ENCODE assay signal across 28 cellular contexts in the genomic region with DNA sequence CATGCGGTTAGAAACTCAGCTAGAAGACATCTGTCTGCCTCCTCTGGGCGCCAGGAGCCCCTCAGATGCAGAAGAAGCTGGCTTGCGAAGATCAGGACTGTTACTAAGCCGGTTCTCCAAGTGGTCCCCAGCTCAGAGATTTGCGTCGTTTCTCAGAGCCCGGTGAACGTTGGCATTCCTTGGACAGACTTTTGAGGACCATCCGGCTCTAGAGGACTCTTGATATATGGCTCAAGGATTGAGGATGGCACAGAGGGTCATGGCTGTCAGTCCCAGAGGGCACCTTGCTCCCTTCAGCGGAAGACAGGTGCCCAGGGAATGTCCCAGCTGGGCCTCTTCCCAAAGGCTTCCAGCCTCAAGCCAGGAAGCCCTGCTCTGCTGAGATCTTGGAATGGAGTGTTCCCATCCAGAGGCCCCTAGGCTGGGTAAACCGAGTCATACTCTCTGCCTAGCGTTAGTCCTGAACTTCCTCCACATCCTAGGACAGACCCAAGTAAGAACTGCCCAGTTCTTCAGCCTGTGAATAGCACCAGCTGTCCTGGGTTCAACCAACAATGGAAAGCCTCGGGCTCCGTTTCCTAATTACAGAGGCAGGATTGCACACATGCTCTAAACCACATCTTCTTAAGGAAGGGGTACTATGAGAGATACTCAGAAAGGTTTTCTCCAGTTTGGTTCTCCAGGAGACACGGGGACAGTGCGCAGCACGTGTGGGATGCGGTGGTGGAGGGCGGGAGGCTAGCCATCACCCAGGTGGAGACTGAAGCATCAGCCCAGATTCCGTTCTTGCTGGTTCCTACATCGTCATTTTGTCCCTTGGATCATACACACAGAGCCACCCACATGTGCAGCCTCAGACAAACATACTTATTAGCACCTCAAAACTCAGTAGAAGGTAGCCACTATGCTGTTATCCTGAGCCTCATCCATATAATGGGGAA. TPM values are rescaled to one million over a fixed set of nuclear protein-coding genes. Genes with fewer than 3 reads are reported as not detected.
"Had no signal": no experiment of that assay in that cellular context is flagged by ENCODE, and none has a peak within 500 bp of the region (broad histone marks: within the 10 kb centered on the region; RNA-seq: fewer than 3 reads in every experiment).

No MANE protein-coding gene starts in this region.

- H3K4me1 ChIP-seq: ascending aorta, body of pancreas, Peyer's patch, SJSA1 had no signal

- H3K27me3 Mint-ChIP-seq: activated CD8-positive, alpha-beta memory T cell treated with anti-CD3 and anti-CD28 coated beads, Interleukin-2, amount 10 ng/mL, durations not matched to agents 7 days and 5 days; activated naive CD8-positive, alpha-beta T cell treated with anti-CD3 and anti-CD28 coated beads, Interleukin-2, amount 50 U/mL, for 24 hours; activated T-cell treated with anti-CD3 and anti-CD28 coated beads, Interleukin-2, amount 50 U/mL, for 24 hours; IgD-negative memory B cell had no signal

- H3K4me3 ChIP-seq: ascending aorta, body of pancreas, MG63, Peyer's patch, SJSA1 had no signal

- H3K27ac Mint-ChIP-seq: activated CD8-positive, alpha-beta memory T cell treated with anti-CD3 and anti-CD28 coated beads, Interleukin-2, amount 10 ng/mL, durations not matched to agents 7 days and 5 days; activated naive CD4-positive, alpha-beta T cell treated with anti-CD3 and anti-CD28 coated beads, Interleukin-2, amount 50 U/mL, for 72 hours; activated naive CD8-positive, alpha-beta T cell treated with anti-CD3 and anti-CD28 coated beads, Interleukin-2, amount 50 U/mL, for 24 hours; activated T-cell treated with anti-CD3 and anti-CD28 coated beads, Interleukin-2, amount 50 U/mL, for 24 hours; IgD-negative memory B cell; T-helper 1 cell treated with Interleukin-12 subunit alpha and Interleukin-12 subunit beta and Interleukin-4 antibody, amounts not matched to agents 30 μg/mL and 1 μg/mL, for 36 hours had no signal

- ATAC-seq: activated CD4-positive, CD25-positive, alpha-beta regulatory T cell treated with anti-CD3 and anti-CD28 coated beads, Interleukin-2, amount 50 U/mL, for 24 hours; activated CD8-positive, alpha-beta memory T cell treated with anti-CD3 and anti-CD28 coated beads, Interleukin-2, amount 10 ng/mL, durations not matched to agents 7 days and 5 days; activated naive CD4-positive, alpha-beta T cell treated with anti-CD3 and anti-CD28 coated beads, Interleukin-2, amount 50 U/mL, for 72 hours; activated naive CD8-positive, alpha-beta T cell treated with anti-CD3 and anti-CD28 coated beads, Interleukin-2, amount 50 U/mL, for 24 hours; body of pancreas; SK-N-SH treated with all-trans-retinoic acid at 6 μM for 48 hours had no signal

- H3K36me3 Mint-ChIP-seq: activated CD8-positive, alpha-beta memory T cell treated with anti-CD3 and anti-CD28 coated beads, Interleukin-2, amount 10 ng/mL, durations not matched to agents 7 days and 5 days; IgD-negative memory B cell had no signal

- H3K27ac ChIP-seq: ascending aorta, body of pancreas, Peyer's patch, RWPE1, SJSA1 had no signal

- H3K4me1 Mint-ChIP-seq: activated CD8-positive, alpha-beta memory T cell treated with anti-CD3 and anti-CD28 coated beads, Interleukin-2, amount 10 ng/mL, durations not matched to agents 7 days and 5 days; activated naive CD8-positive, alpha-beta T cell treated with anti-CD3 and anti-CD28 coated beads, Interleukin-2, amount 50 U/mL, for 24 hours; IgD-negative memory B cell had no signal

- DNase-seq: activated CD4-positive, alpha-beta T cell treated with anti-CD3 and anti-CD28 coated beads for 4 hours; activated CD8-positive, alpha-beta memory T cell treated with anti-CD3 and anti-CD28 coated beads, Interleukin-2, amount 10 ng/mL, durations not matched to agents 7 days and 5 days; activated effector memory CD4-positive, alpha-beta T cell treated with anti-CD3 and anti-CD28 coated beads, Interleukin-2, amount 50 U/mL, for 16 hours; activated naive CD4-positive, alpha-beta T cell treated with Interleukin-2 at 50 U/mL for 16 hours; activated naive CD8-positive, alpha-beta T cell treated with anti-CD3 and anti-CD28 coated beads, Interleukin-2, amount 50 U/mL, for 24 hours; activated T-cell treated with anti-CD3 and anti-CD28 coated beads, Interleukin-2, amount 50 U/mL, for 24 hours; amniotic stem cell; body of pancreas; KG1; MG63; MV-4-11; NCI-H1092 treated with DMSO at 0.1 percent for 48 hours; NCI-H1694; NCI-H2029 treated with DMSO at 0.1 percent for 48 hours; NCI-H510A treated with DMSO at 0.1 percent for 48 hours; NCI-H69; NK-92 treated with Interleukin-12 subunit alpha and Interleukin-12 subunit beta, amount 100 ng/mL, for 24 hours; SHP77; SW 1271 had no signal

- H3K36me3 ChIP-seq: Peyer's patch, SJSA1 had no signal

- H3K4me3 Mint-ChIP-seq: activated CD8-positive, alpha-beta memory T cell treated with anti-CD3 and anti-CD28 coated beads, Interleukin-2, amount 10 ng/mL, durations not matched to agents 7 days and 5 days; activated naive CD8-positive, alpha-beta T cell treated with anti-CD3 and anti-CD28 coated beads, Interleukin-2, amount 50 U/mL, for 24 hours; activated T-cell treated with anti-CD3 and anti-CD28 coated beads, Interleukin-2, amount 50 U/mL, for 24 hours; IgD-negative memory B cell; T-helper 1 cell treated with Interleukin-12 subunit alpha and Interleukin-12 subunit beta and Interleukin-4 antibody, amounts not matched to agents 30 μg/mL and 1 μg/mL, for 36 hours had no signal

RNA-seq across cellular contexts. Expression of gene ZNF354C, which starts 51.4 kb away (rescaled TPM):
- total RNA-seq: SJSA1 had no signal
